1 cellular context compared by ENCODE assay signal in genomic region chr18:55983433-55983832, GRCh38.
TF ChIP-seq lines count a peak whose summit lies in the region.

No MANE protein-coding gene starts in this region.

TF ChIP-seq in SK-N-SH, 30 proteins besides CTCF, POLR2A, EP300 and RAD21 (continued from another document):
- TF ChIP-seq PBX3 (IDR thresholded peaks at IDR 0.05), result no peak
- no peak for TF ChIP-seq SMC3 (IDR thresholded peaks at IDR 0.05; ENCODE audit: low read depth, low read length)
- TF ChIP-seq TAF1 (IDR thresholded peaks at IDR 0.05; ENCODE audit: borderline replicate concordance, low read depth, low read length), result no peak
- no peak for TF ChIP-seq GABPA (IDR thresholded peaks at IDR 0.05; ENCODE audit: low read depth)
- TF ChIP-seq, protein P1, sequence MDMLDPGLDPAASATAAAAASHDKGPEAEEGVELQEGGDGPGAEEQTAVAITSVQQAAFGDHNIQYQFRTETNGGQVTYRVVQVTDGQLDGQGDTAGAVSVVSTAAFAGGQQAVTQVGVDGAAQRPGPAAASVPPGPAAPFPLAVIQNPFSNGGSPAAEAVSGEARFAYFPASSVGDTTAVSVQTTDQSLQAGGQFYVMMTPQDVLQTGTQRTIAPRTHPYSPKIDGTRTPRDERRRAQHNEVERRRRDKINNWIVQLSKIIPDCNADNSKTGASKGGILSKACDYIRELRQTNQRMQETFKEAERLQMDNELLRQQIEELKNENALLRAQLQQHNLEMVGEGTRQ (IDR thresholded peaks at IDR 0.05; ENCODE audit: borderline replicate concordance, low read depth, low read length), result no peak
- TF ChIP-seq EZH2phosphoT487 (IDR thresholded peaks at IDR 0.05; ENCODE audit: borderline replicate concordance, low read depth), result no peak
- TF ChIP-seq NFIC (IDR thresholded peaks at IDR 0.05; ENCODE audit: borderline replicate concordance), result no peak
- TF ChIP-seq REST (IDR thresholded peaks at IDR 0.05; ENCODE audit: low read depth, low read length), result no peak
- no peak for TF ChIP-seq GATA2 (CRISPR knock-in tag; IDR thresholded peaks at IDR 0.05)
- TF ChIP-seq POLR2AphosphoS5 (IDR thresholded peaks at IDR 0.05; ENCODE audit: low read depth, low read length), result no peak
- TF ChIP-seq, protein P2, sequence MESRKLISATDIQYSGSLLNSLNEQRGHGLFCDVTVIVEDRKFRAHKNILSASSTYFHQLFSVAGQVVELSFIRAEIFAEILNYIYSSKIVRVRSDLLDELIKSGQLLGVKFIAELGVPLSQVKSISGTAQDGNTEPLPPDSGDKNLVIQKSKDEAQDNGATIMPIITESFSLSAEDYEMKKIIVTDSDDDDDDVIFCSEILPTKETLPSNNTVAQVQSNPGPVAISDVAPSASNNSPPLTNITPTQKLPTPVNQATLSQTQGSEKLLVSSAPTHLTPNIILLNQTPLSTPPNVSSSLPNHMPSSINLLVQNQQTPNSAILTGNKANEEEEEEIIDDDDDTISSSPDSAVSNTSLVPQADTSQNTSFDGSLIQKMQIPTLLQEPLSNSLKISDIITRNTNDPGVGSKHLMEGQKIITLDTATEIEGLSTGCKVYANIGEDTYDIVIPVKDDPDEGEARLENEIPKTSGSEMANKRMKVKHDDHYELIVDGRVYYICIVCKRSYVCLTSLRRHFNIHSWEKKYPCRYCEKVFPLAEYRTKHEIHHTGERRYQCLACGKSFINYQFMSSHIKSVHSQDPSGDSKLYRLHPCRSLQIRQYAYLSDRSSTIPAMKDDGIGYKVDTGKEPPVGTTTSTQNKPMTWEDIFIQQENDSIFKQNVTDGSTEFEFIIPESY (IDR thresholded peaks at IDR 0.05; ENCODE audit: borderline replicate concordance, low read depth), result no peak
- TF ChIP-seq SIN3A (IDR thresholded peaks at IDR 0.05; ENCODE audit: borderline replicate concordance, low read depth, low read length), result no peak
- TF ChIP-seq FOXJ3 (CRISPR knock-in tag; IDR thresholded peaks at IDR 0.05), result no peak
